8 cellular contexts compared by ENCODE assay signal in the genomic region with DNA sequence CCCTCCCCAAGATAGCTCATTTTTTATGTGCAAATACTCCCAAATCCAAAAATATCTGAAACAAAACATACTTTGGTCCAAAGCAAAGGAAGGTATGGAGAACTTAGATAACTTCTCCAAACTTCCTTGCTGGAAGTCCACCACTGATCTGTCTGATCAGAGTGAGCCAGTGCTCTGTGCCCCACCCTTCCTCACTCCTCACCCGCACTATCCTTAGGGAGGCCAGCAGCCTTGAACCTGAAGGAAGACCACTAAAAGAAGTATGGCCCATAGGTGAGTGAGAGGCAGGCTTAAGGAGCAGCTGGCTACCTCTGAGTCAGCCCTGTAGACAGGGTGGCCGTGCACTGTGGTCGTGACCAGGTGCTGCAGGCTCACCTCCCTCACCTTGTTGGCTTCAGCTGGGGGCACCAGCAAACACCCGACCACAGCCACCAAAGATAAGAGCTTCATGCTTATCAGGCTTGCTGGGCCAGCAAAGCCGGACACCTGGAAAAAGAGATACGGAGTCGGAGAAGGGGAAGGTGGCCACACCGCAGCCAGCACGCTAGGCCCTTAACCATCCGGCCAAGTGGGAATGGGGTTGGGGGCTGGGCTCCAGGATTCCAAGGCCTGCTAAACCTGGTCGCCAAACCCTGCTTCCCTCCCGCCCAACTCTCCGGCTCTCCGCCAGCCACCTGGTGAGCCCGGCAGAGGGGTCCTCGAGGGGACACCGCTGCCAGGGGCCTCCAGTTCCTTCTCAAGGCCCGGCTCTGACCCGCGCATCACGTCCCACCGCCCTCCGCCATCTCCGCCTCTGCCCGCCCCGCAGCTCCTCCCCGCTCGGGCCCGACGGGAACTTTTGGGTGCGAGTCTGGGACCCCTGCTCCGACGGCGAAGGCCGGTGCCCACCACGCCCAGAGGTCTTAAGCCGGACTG. TPM values are rescaled to one million over a fixed set of nuclear protein-coding genes. Genes with fewer than 3 reads are reported as not detected.
DNase-seq lines count a peak whose midpoint lies in the region; ATAC-seq and TF ChIP-seq lines count a peak whose summit lies in the region.

No MANE protein-coding gene starts in this region.

- TF ChIP-seq CTCF in 22Rv1 (IDR thresholded peaks at IDR 0.05) (no peak), GM10248 (IDR thresholded peaks at IDR 0.05; ENCODE audit: control extremely low read depth, extremely low read depth, low read depth, missing control alignments) (no peak), HFF-Myc (IDR thresholded peaks at IDR 0.05; ENCODE audit: low read depth, low read length, missing control alignments) (no peak), MM.1S (IDR thresholded peaks at IDR 0.05; ENCODE audit: low read length) (no peak)

- no peaks in the 10 kb centered on the region for H4K20me1 ChIP-seq in MM.1S (ENCODE audit: insufficient read depth, low read length)

- H3K9ac ChIP-seq in MM.1S (ENCODE audit: low read length) (peak overlapping the region; percentile 72), iPS-20b (ENCODE audit: low read depth, low read length) (peak overlapping the region; percentile 89; the same call in 1 of the 2 replicates)

- no peaks in the 10 kb centered on the region for H3K36me3 Mint-ChIP-seq in activated naive CD4-positive, alpha-beta T cell treated with anti-CD3 and anti-CD28 coated beads, Interleukin-2, amount 50 U/mL, for 72 hours

- no peaks in the 10 kb centered on the region for H3K9me2 ChIP-seq in MM.1S (replicated peaks; ENCODE audit: insufficient read depth, low read length)

- DNase-seq in GM10248 (ENCODE audit: extremely low spot score) (peak; percentile 86), HFF-Myc (ENCODE audit: extremely low read depth, low read depth) (no peak), MM.1S (no peak), Ammon's horn (ENCODE audit: low spot score) (no peak)
- DNase-seq in activated naive CD4-positive, alpha-beta T cell treated with anti-CD3 and anti-CD28 coated beads, Interleukin-2, amount 50 U/mL, for 72 hours (ENCODE audit: low spot score in 2 of 2), result peak in 1 of 2 donors; percentile 13
- no peak for DNase-seq in stimulated activated naive CD8-positive, alpha-beta T cell treated with anti-CD3 and anti-CD28 coated beads, Interleukin-15, Interleukin-2, amounts not matched to agents 100 U/mL and 50 U/mL, for 24 hours

- H3K4me2 ChIP-seq in MM.1S (ENCODE audit: low read depth, low read length), result peak overlapping the region; percentile 96

- H3K4me1 ChIP-seq in MM.1S (ENCODE audit: low read length) (peaks cover 7% of the 10 kb centered on the region; the same call in 1 of the 2 replicates), iPS-20b (ENCODE audit: insufficient read depth, low read length) (peaks cover 10% of the 10 kb centered on the region; the same call in 1 of the 2 replicates)

- H3K27ac ChIP-seq in 22Rv1, result peak overlapping the region; percentile 50
- no peak overlapping the region for H3K27ac ChIP-seq in MM.1S (ENCODE audit: low read length)
- H3K27ac ChIP-seq in iPS-20b (ENCODE audit: low read length), result no peak overlapping the region

- peak; percentile 79 for ATAC-seq in activated naive CD4-positive, alpha-beta T cell treated with anti-CD3 and anti-CD28 coated beads, Interleukin-2, amount 50 U/mL, for 72 hours
- peak; percentile 83 for ATAC-seq in stimulated activated naive CD8-positive, alpha-beta T cell treated with anti-CD3 and anti-CD28 coated beads, Interleukin-15, Interleukin-2, amounts not matched to agents 100 U/mL and 50 U/mL, for 24 hours

- H2AFZ ChIP-seq in MM.1S (ENCODE audit: low read length), result peak overlapping the region; percentile 70

- H3K36me3 ChIP-seq in MM.1S (replicated peaks; ENCODE audit: insufficient read depth, low read length) (no peaks in the 10 kb centered on the region), iPS-20b (ENCODE audit: insufficient read depth, low read depth, low read length) (peaks cover 38% of the 10 kb centered on the region)

- CTCF ChIA-PET in GM10248 (lab: Yijun Ruan, JAX), result interaction anchor here (0.8 to 5.1 kb wide), 13 partner anchors 11 to 595 kb away, joined by 3 to 31 read pairs (median 5); no protein-coding TSS in a partner anchor

- POLR2A ChIA-PET in GM10248 (lab: Yijun Ruan, JAX), result interaction anchor here (0.6 to 0.8 kb wide), 4 partner anchors 12 to 60 kb away, joined by 3 to 8 read pairs (median 4); no protein-coding TSS in a partner anchor

- H3K9me3 Mint-ChIP-seq in activated naive CD4-positive, alpha-beta T cell treated with anti-CD3 and anti-CD28 coated beads, Interleukin-2, amount 50 U/mL, for 72 hours, result no peaks in the 10 kb centered on the region

- no peaks in the 10 kb centered on the region for H3K27me3 ChIP-seq in MM.1S (replicated peaks; ENCODE audit: insufficient read depth, low read length)
- H3K27me3 ChIP-seq in iPS-20b (ENCODE audit: insufficient read depth, low read length), result no peaks in the 10 kb centered on the region

- H3K79me2 ChIP-seq in MM.1S (ENCODE audit: low read length), result peaks cover 9% of the 10 kb centered on the region

- H3K9me3 ChIP-seq in MM.1S (replicated peaks; ENCODE audit: insufficient read depth, low read length) (no peaks in the 10 kb centered on the region), iPS-20b (ENCODE audit: insufficient read depth, low read depth, low read length) (no peaks in the 10 kb centered on the region)

- peak overlapping the region; percentile 71 for H3K4me3 ChIP-seq in HFF-Myc (replicated peaks; ENCODE audit: low read depth, low read length)
- peak overlapping the region; percentile 92 for H3K4me3 ChIP-seq in MM.1S (ENCODE audit: low read length)
- peak overlapping the region; percentile 86 for H3K4me3 ChIP-seq in iPS-20b (ENCODE audit: low read length)

- peak overlapping the region; percentile 72 to 97 for H3K27ac Mint-ChIP-seq in activated naive CD4-positive, alpha-beta T cell treated with anti-CD3 and anti-CD28 coated beads, Interleukin-2, amount 50 U/mL, for 72 hours

- no peaks in the 10 kb centered on the region for H3F3A ChIP-seq in MM.1S (ENCODE audit: insufficient read depth, low read length)

RNA-seq across cellular contexts. Expression of a gene that starts 0.5 kb away (rescaled TPM):
- 10 to 100 TPM; 19.0 to 28.1 TPM for total RNA-seq in activated naive CD4-positive, alpha-beta T cell treated with anti-CD3 and anti-CD28 coated beads, Interleukin-2, amount 50 U/mL, for 72 hours

RNA-seq across cellular contexts. Expression of a gene that starts 26.7 kb away (rescaled TPM):
- under 1 TPM; 0.16 to 0.35 TPM for total RNA-seq in activated naive CD4-positive, alpha-beta T cell treated with anti-CD3 and anti-CD28 coated beads, Interleukin-2, amount 50 U/mL, for 72 hours

RNA-seq across cellular contexts. Expression of a gene that starts 36.9 kb away (rescaled TPM):
- total RNA-seq in activated naive CD4-positive, alpha-beta T cell treated with anti-CD3 and anti-CD28 coated beads, Interleukin-2, amount 50 U/mL, for 72 hours, result not detected

RNA-seq across cellular contexts. Expression of a gene that starts 41.5 kb away (rescaled TPM):
- not detected for total RNA-seq in activated naive CD4-positive, alpha-beta T cell treated with anti-CD3 and anti-CD28 coated beads, Interleukin-2, amount 50 U/mL, for 72 hours
